In the genomic region with DNA sequence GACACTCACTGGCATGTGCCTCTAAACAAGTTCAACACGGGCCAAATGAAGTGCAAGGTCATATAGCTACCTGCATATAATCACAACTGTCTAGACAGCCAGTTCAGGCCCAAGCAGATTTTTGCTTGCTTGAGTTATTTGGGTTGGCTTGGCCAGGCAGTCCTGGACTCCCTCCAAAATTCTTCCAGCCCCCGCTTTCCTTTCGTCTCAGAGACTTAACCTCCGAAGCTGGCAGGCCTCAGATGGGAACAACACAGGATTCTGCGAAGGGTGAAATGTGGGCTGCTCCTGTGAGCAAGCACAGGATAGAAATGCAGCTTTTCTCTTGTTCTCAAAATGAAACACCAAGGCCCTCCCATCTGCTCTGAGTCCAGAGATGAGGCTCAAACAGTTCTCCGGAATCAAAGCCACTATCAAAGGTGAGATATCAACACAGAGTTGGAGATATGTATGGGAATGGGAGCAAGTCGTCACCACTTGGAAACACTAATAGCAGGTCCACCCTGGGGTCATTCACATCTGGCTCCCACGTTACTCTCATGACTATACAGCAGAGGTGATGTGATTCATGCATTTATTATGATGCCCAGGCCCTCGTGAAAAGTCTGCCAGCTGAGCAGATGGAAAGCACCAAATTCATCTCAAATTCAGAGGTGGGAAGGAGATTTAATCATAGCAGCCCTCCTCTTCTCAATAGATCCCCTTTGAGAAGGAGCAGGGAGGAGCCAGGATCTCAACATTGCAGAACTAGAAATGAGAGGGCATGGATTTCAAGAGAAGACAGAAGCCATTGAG, we compare ENCODE assay signal across 11 cellular contexts.
DNase-seq lines count a peak whose midpoint lies in the region; ATAC-seq and TF ChIP-seq lines count a peak whose summit lies in the region.
"Had no signal": no experiment of that assay in that cellular context is flagged by ENCODE, and none has a peak within 500 bp of the region (broad histone marks: within the 10 kb centered on the region; RNA-seq: fewer than 3 reads in every experiment).

No MANE protein-coding gene starts in this region.

- H2AFZ ChIP-seq in SK-N-SH (ENCODE audit: low read depth) = no peak overlapping the region

- H3K9me3 ChIP-seq in SK-N-SH (no peaks in the 10 kb centered on the region), aorta (ENCODE audit: control insufficient read depth, low read length) (no peaks in the 10 kb centered on the region)
- H3K9me3 ChIP-seq: tibial nerve had no signal

- POLR2A ChIA-PET in SK-N-SH (lab: Yijun Ruan, JAX) = no interaction called here

- no peak overlapping the region for H3K4me2 ChIP-seq in SK-N-SH

- H3K79me2 ChIP-seq in SK-N-SH (ENCODE audit: insufficient read depth) = no peaks in the 10 kb centered on the region

- H3K9me2 ChIP-seq in SK-N-SH = no peaks in the 10 kb centered on the region

- H3K4me3 ChIP-seq in SK-N-SH (ENCODE audit: low read depth in 2 of 2, low read length in 1 of 2) (no peak overlapping the region), foreskin fibroblast (ENCODE audit: low read depth in 1 of 2, low read length in 2 of 2) (no peak overlapping the region), aorta (ENCODE audit: low read length in 2 of 2) (no peak overlapping the region)
- H3K4me3 ChIP-seq: tibial nerve had no signal

- no peaks in the 10 kb centered on the region for H3F3A ChIP-seq in SK-N-SH (replicated peaks; ENCODE audit: insufficient read depth)

- no peak overlapping the region for H3K9ac ChIP-seq in SK-N-SH

- H3K4me1 ChIP-seq in SK-N-SH (ENCODE audit: control insufficient read depth in 1 of 2, insufficient read depth in 2 of 2, low read depth in 1 of 2, low read length in 1 of 2) (no peaks in the 10 kb centered on the region), aorta (ENCODE audit: control insufficient read depth in 1 of 2, insufficient read depth in 2 of 2, low read length in 2 of 2) (peaks cover 5 to 9% of the 10 kb centered on the region in 2 donors)

- TF ChIP-seq CTCF in SK-N-SH (IDR thresholded peaks at IDR 0.05) = no peak
- TF ChIP-seq CTCF in foreskin fibroblast (IDR thresholded peaks at IDR 0.05; ENCODE audit: low read depth, low read length) = no peak

- intact Hi-C loops in aorta (cut with DNase I) = loop anchor here (2.0 to 10.0 kb wide), 5 partner anchors 42 to 388 kb away; a partner anchor contains a TSS

- CTCF ChIA-PET in SK-N-SH (lab: Yijun Ruan, JAX) = interaction anchor here (0.6 kb wide), 1 partner anchor 21 kb away, joined by 3 read pairs; no protein-coding TSS in a partner anchor

- no peak overlapping the region for H3K27ac ChIP-seq in SK-N-SH (ENCODE audit: low read depth in 2 of 2, low read length in 1 of 2)
- peak overlapping the region; percentile 83 to 96 for H3K27ac ChIP-seq in aorta (ENCODE audit: low read depth in 1 of 2, low read length in 2 of 2)

- 56% methylated on average over 9 of the region's 9 CpGs for WGBS in SK-N-SH (ENCODE audit: low lambda C conversion rate)
- 1 to 5% methylated on average over 9 of the region's 9 CpGs for WGBS in aorta, 2 donors

- ATAC-seq in SK-N-SH treated with all-trans-retinoic acid at 6 μM for 48 hours (peak; percentile 34), aorta (ENCODE audit: low FRiP score) (peak; percentile 79), HG03175 (IDR thresholded peaks at IDR 0.05; ENCODE audit: unreplicated experiment) (no peak), GM19324 (IDR thresholded peaks at IDR 0.05; ENCODE audit: low FRiP score, unreplicated experiment) (no peak)

- no peaks in the 10 kb centered on the region for H4K20me1 ChIP-seq in SK-N-SH (ENCODE audit: insufficient read depth)

- H3K27me3 ChIP-seq in SK-N-SH (ENCODE audit: insufficient read depth) (no peaks in the 10 kb centered on the region), aorta (ENCODE audit: control insufficient read depth in 1 of 2, insufficient read depth in 2 of 2, low read length in 1 of 2) (no peaks in the 10 kb centered on the region)
- H3K27me3 ChIP-seq: tibial nerve had no signal

- TF ChIP-seq EP300 in SK-N-SH (IDR thresholded peaks at IDR 0.05; ENCODE audit: borderline replicate concordance in 1 of 2, low read depth in 1 of 2, low read length in 1 of 2) = no peak

- no peak for TF ChIP-seq RAD21 in SK-N-SH (IDR thresholded peaks at IDR 0.05; ENCODE audit: low read length)

- DNase-seq in SK-N-SH = no peak
- peak; percentile 5 to 6 for DNase-seq in foreskin fibroblast
- peak in 30 of 56 donors; percentile 1 to 66 (median 11) for DNase-seq in nucleus accumbens (lab: John Stamatoyannopoulos, UW)
- DNase-seq in aorta = peak; percentile 87
- no peak for DNase-seq in stimulated activated CD4-positive, alpha-beta T cell treated with anti-CD3 and anti-CD28 coated beads, Interleukin-4, amount 100 ng/mL, for 4 hours
- DNase-seq: activated CD8-positive, alpha-beta memory T cell treated with anti-CD3 and anti-CD28 coated beads, Interleukin-2, amount 50 U/mL, for 48 hours; OCI-M1 had no signal

- no peaks in the 10 kb centered on the region for H3K36me3 ChIP-seq in SK-N-SH (replicated peaks in 1 of 2; ENCODE audit: control insufficient read depth in 1 of 2, insufficient read depth in 2 of 2, low read length in 1 of 2)
- H3K36me3 ChIP-seq in aorta (ENCODE audit: control insufficient read depth in 1 of 2, insufficient read depth in 2 of 2, low read length in 1 of 2) = no peaks in the 10 kb centered on the region
- H3K36me3 ChIP-seq: tibial nerve had no signal

TF ChIP-seq in SK-N-SH treated with all-trans-retinoic acid at 6 μM for 48 hours, 23 proteins besides CTCF, POLR2A, EP300 and RAD21 (continues in another document):
- TF ChIP-seq ESRRG (CRISPR knock-in tag; IDR thresholded peaks at IDR 0.05) = no peak
- TF ChIP-seq, protein P1, sequence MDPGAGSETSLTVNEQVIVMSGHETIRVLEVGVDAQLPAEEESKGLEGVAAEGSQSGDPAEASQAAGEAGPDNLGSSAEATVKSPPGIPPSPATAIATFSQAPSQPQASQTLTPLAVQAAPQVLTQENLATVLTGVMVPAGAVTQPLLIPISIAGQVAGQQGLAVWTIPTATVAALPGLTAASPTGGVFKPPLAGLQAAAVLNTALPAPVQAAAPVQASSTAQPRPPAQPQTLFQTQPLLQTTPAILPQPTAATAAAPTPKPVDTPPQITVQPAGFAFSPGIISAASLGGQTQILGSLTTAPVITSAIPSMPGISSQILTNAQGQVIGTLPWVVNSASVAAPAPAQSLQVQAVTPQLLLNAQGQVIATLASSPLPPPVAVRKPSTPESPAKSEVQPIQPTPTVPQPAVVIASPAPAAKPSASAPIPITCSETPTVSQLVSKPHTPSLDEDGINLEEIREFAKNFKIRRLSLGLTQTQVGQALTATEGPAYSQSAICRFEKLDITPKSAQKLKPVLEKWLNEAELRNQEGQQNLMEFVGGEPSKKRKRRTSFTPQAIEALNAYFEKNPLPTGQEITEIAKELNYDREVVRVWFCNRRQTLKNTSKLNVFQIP (CRISPR knock-in tag; IDR thresholded peaks at IDR 0.05; ENCODE audit: borderline replicate concordance, low read depth) = no peak
- no peak for TF ChIP-seq ZNF565 (CRISPR knock-in tag; conservative IDR thresholded peaks at IDR 0.05; ENCODE audit: low read depth)
- no peak for TF ChIP-seq ZNF8 (CRISPR knock-in tag; IDR thresholded peaks at IDR 0.05)
- no peak for TF ChIP-seq BACH2 (CRISPR knock-in tag; IDR thresholded peaks at IDR 0.05; ENCODE audit: borderline replicate concordance)
- no peak for TF ChIP-seq SNAI2 (CRISPR knock-in tag; IDR thresholded peaks at IDR 0.05)
- TF ChIP-seq ZFP30 (CRISPR knock-in tag; IDR thresholded peaks at IDR 0.05) = no peak
- no peak; the same call in 1 of the 2 replicates for TF ChIP-seq ISL1 (CRISPR knock-in tag; IDR thresholded peaks at IDR 0.05)

TF ChIP-seq in SK-N-SH, 30 proteins besides CTCF, POLR2A, EP300 and RAD21:
- TF ChIP-seq POLR2AphosphoS5 (IDR thresholded peaks at IDR 0.05; ENCODE audit: low read depth, low read length) (no peak), GABPA (IDR thresholded peaks at IDR 0.05; ENCODE audit: low read depth) (no peak), SMC3 (IDR thresholded peaks at IDR 0.05; ENCODE audit: low read depth, low read length) (no peak), NFIC (IDR thresholded peaks at IDR 0.05; ENCODE audit: borderline replicate concordance) (no peak), TCF12 (IDR thresholded peaks at IDR 0.05) (no peak; the same call in 1 of the 2 replicates), NRF1 (IDR thresholded peaks at IDR 0.05; ENCODE audit: low read depth, low read length) (no peak)
TF ChIP-seq in SK-N-SH: peak in this region for 0.

Comparison
In these comparisons a context has a peak if more than half of its experiments do, and no peak if none do; other contexts are left out.
1. ATAC-seq: peak in SK-N-SH treated with all-trans-retinoic acid at 6 μM for 48 hours (single experiment) and aorta (single experiment); none in HG03175 (single experiment) and GM19324 (single experiment).
2. DNase-seq: peak in foreskin fibroblast (2 of 2), nucleus accumbens (30 of 56) and aorta (2 of 2); none in SK-N-SH (single experiment) and stimulated activated CD4-positive, alpha-beta T cell treated with anti-CD3 and anti-CD28 coated beads, Interleukin-4, amount 100 ng/mL, for 4 hours (0 of 2).
3. H3K27ac ChIP-seq: peak in aorta (2 of 2); none in SK-N-SH (0 of 2).